35 cellular contexts compared by ENCODE assay signal in the genomic region with DNA sequence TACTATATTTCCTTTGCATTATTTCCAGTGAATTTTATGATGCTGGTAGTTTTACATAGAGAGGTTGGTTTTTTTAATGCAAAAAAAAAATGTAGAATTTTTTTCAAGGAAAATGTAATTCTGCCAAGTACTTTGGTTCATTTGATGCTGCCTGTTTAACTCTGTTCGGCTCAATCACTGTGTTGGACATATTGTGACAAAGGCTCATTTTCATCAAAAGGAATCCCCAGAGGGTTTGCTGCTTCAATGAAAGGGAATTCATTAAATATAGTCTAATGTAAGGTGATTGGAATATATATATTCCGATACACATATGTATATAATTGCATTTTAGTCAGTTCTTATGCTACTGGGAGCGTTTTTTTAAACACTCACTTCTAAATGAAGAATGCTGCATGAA.
"Had no signal": no experiment of that assay in that cellular context is flagged by ENCODE, and none has a peak within 500 bp of the region (broad histone marks: within the 10 kb centered on the region; RNA-seq: fewer than 3 reads in every experiment).

No MANE protein-coding gene starts in this region.

- H3K27ac ChIP-seq: ascending aorta, cardiac muscle cell, VCaP had no signal

- DNase-seq: activated B cell treated with CpG ODN at 0.5 μM for 24 hours; activated CD4-positive, alpha-beta memory T cell treated with anti-CD3 and anti-CD28 coated beads for 36 hours; activated CD4-positive, alpha-beta T cell treated with anti-CD3 and anti-CD28 coated beads for 4 hours; activated CD4-positive, alpha-beta T cell treated with anti-CD3 and anti-CD28 coated beads, Interleukin-2, amount 10 ng/mL, durations not matched to agents 24 days and 14 days; activated CD4-positive, alpha-beta T cell treated with anti-CD3 and anti-CD28 coated beads, Interleukin-2, amount 50 U/mL, for 1 hour; activated CD4-positive, alpha-beta T cell treated with anti-CD3 and anti-CD28 coated beads, Interleukin-2, amount 50 U/mL, for 4 hours; activated CD4-positive, CD25-positive, alpha-beta regulatory T cell treated with anti-CD3 and anti-CD28 coated beads, Interleukin-2, amount 50 U/mL, for 72 hours; activated CD8-positive, alpha-beta memory T cell treated with anti-CD3 and anti-CD28 coated beads, Interleukin-2, amount 50 U/mL, for 4 hours; activated CD8-positive, alpha-beta T cell treated with anti-CD3 and anti-CD28 coated beads for 36 hours; activated effector memory CD4-positive, alpha-beta T cell treated with Interleukin-2 at 50 U/mL for 16 hours; activated gamma-delta T cell; activated naive CD4-positive, alpha-beta T cell treated with anti-CD3 and anti-CD28 coated beads, Interleukin-2, amount 10 ng/mL, durations not matched to agents 7 days and 5 days; activated naive CD4-positive, alpha-beta T cell treated with Interleukin-2 at 50 U/mL for 16 hours; activated naive CD8-positive, alpha-beta T cell treated with anti-CD3 and anti-CD28 coated beads, Interleukin-2, amount 10 ng/mL, durations not matched to agents 7 days and 5 days; activated naive CD8-positive, alpha-beta T cell treated with anti-CD3 and anti-CD28 coated beads, Interleukin-2, amount 50 U/mL, for 24 hours; activated T-cell treated with anti-CD3 and anti-CD28 coated beads for 4 hours; activated T-cell treated with anti-CD3 and anti-CD28 coated beads, Interleukin-2, amount 50 U/mL, for 1 hour; activated T-cell treated with anti-CD3 and anti-CD28 coated beads, Interleukin-2, amount 50 U/mL, for 4 hours; activated T-cell treated with anti-CD3 and anti-CD28 coated beads, Interleukin-2, amount 50 U/mL, for 72 hours; amygdala; anterior cingulate cortex; caudate nucleus; cerebellar nuclear complex; T-helper 2 cell; T-helper 9 cell had no signal

- H3K9me3 Mint-ChIP-seq: activated B cell treated with CpG ODN at 0.5 μM for 24 hours; activated CD4-positive, alpha-beta memory T cell treated with anti-CD3 and anti-CD28 coated beads for 36 hours; activated CD4-positive, alpha-beta T cell treated with anti-CD3 and anti-CD28 coated beads, Interleukin-2, amount 10 ng/mL, durations not matched to agents 24 days and 14 days; activated CD8-positive, alpha-beta T cell treated with anti-CD3 and anti-CD28 coated beads for 36 hours; activated naive CD4-positive, alpha-beta T cell treated with anti-CD3 and anti-CD28 coated beads, Interleukin-2, amount 10 ng/mL, durations not matched to agents 7 days and 5 days; activated naive CD4-positive, alpha-beta T cell treated with anti-CD3 and anti-CD28 coated beads, Interleukin-2, amount 50 U/mL, for 24 hours; activated naive CD8-positive, alpha-beta T cell treated with anti-CD3 and anti-CD28 coated beads, Interleukin-2, amount 10 ng/mL, durations not matched to agents 7 days and 5 days; activated naive CD8-positive, alpha-beta T cell treated with anti-CD3 and anti-CD28 coated beads, Interleukin-2, amount 50 U/mL, for 24 hours; activated T-cell treated with anti-CD3 and anti-CD28 coated beads, Interleukin-2, amount 50 U/mL, for 4 hours; activated T-cell treated with anti-CD3 and anti-CD28 coated beads, Interleukin-2, amount 50 U/mL, for 72 hours; activated T-helper 2 cell treated with anti-CD3 and anti-CD28 coated beads, Interferon-gamma antibody, Interleukin-2, Interleukin-4, amounts not matched to agents 10 μg/mL and 5 μg/mL and 100 μg/mL, durations not matched to agents 14 hours and 24 hours and 36 hours; brain; central memory CD8-positive, alpha-beta T cell; T-helper 1 cell treated with Interleukin-12 subunit alpha and Interleukin-12 subunit beta and Interleukin-4 antibody, amounts not matched to agents 30 μg/mL and 1 μg/mL, for 36 hours; T-helper 2 cell treated with Interferon-gamma antibody and Interleukin-4, amounts not matched to agents 5 μg/mL and 100 μg/mL, for 36 hours had no signal

- H3K27ac Mint-ChIP-seq: activated B cell treated with CpG ODN at 0.5 μM for 24 hours; activated CD4-positive, alpha-beta memory T cell treated with anti-CD3 and anti-CD28 coated beads for 36 hours; activated CD4-positive, alpha-beta T cell treated with anti-CD3 and anti-CD28 coated beads, Interleukin-2, amount 10 ng/mL, durations not matched to agents 24 days and 14 days; activated CD8-positive, alpha-beta T cell treated with anti-CD3 and anti-CD28 coated beads for 36 hours; activated naive CD4-positive, alpha-beta T cell treated with anti-CD3 and anti-CD28 coated beads, Interleukin-2, amount 10 ng/mL, durations not matched to agents 7 days and 5 days; activated naive CD4-positive, alpha-beta T cell treated with anti-CD3 and anti-CD28 coated beads, Interleukin-2, amount 50 U/mL, for 24 hours; activated naive CD8-positive, alpha-beta T cell; activated naive CD8-positive, alpha-beta T cell treated with anti-CD3 and anti-CD28 coated beads, Interleukin-2, amount 10 ng/mL, durations not matched to agents 7 days and 5 days; activated naive CD8-positive, alpha-beta T cell treated with anti-CD3 and anti-CD28 coated beads, Interleukin-2, amount 50 U/mL, for 24 hours; activated T-cell treated with anti-CD3 and anti-CD28 coated beads, Interleukin-2, amount 50 U/mL, for 72 hours; activated T-helper 2 cell treated with anti-CD3 and anti-CD28 coated beads, Interferon-gamma antibody, Interleukin-2, Interleukin-4, amounts not matched to agents 10 μg/mL and 5 μg/mL and 100 μg/mL, durations not matched to agents 14 hours and 24 hours and 36 hours; brain; T-helper 1 cell treated with Interleukin-12 subunit alpha and Interleukin-12 subunit beta and Interleukin-4 antibody, amounts not matched to agents 30 μg/mL and 1 μg/mL, for 36 hours; T-helper 2 cell treated with Interferon-gamma antibody and Interleukin-4, amounts not matched to agents 5 μg/mL and 100 μg/mL, for 36 hours had no signal

- H3K27me3 ChIP-seq: ascending aorta, cardiac muscle cell had no signal

- H3K36me3 Mint-ChIP-seq: activated CD4-positive, alpha-beta memory T cell treated with anti-CD3 and anti-CD28 coated beads for 36 hours; activated naive CD4-positive, alpha-beta T cell treated with anti-CD3 and anti-CD28 coated beads, Interleukin-2, amount 10 ng/mL, durations not matched to agents 7 days and 5 days; activated naive CD4-positive, alpha-beta T cell treated with anti-CD3 and anti-CD28 coated beads, Interleukin-2, amount 50 U/mL, for 24 hours; activated naive CD8-positive, alpha-beta T cell; activated naive CD8-positive, alpha-beta T cell treated with anti-CD3 and anti-CD28 coated beads, Interleukin-2, amount 10 ng/mL, durations not matched to agents 7 days and 5 days; brain had no signal

- H3K4me1 Mint-ChIP-seq: activated B cell treated with CpG ODN at 0.5 μM for 24 hours; activated CD4-positive, alpha-beta T cell treated with anti-CD3 and anti-CD28 coated beads, Interleukin-2, amount 10 ng/mL, durations not matched to agents 24 days and 14 days; activated naive CD4-positive, alpha-beta T cell treated with anti-CD3 and anti-CD28 coated beads, Interleukin-2, amount 10 ng/mL, durations not matched to agents 7 days and 5 days; activated naive CD4-positive, alpha-beta T cell treated with anti-CD3 and anti-CD28 coated beads, Interleukin-2, amount 50 U/mL, for 24 hours; activated naive CD8-positive, alpha-beta T cell treated with anti-CD3 and anti-CD28 coated beads, Interleukin-2, amount 10 ng/mL, durations not matched to agents 7 days and 5 days; activated naive CD8-positive, alpha-beta T cell treated with anti-CD3 and anti-CD28 coated beads, Interleukin-2, amount 50 U/mL, for 24 hours; central memory CD8-positive, alpha-beta T cell had no signal

- H3K36me3 ChIP-seq: ascending aorta, cardiac muscle cell had no signal

- H3K4me3 Mint-ChIP-seq: activated B cell treated with CpG ODN at 0.5 μM for 24 hours; activated CD4-positive, alpha-beta memory T cell treated with anti-CD3 and anti-CD28 coated beads for 36 hours; activated CD4-positive, alpha-beta T cell treated with anti-CD3 and anti-CD28 coated beads, Interleukin-2, amount 10 ng/mL, durations not matched to agents 24 days and 14 days; activated CD8-positive, alpha-beta T cell treated with anti-CD3 and anti-CD28 coated beads for 36 hours; activated naive CD4-positive, alpha-beta T cell treated with anti-CD3 and anti-CD28 coated beads, Interleukin-2, amount 10 ng/mL, durations not matched to agents 7 days and 5 days; activated naive CD4-positive, alpha-beta T cell treated with anti-CD3 and anti-CD28 coated beads, Interleukin-2, amount 50 U/mL, for 24 hours; activated naive CD8-positive, alpha-beta T cell; activated naive CD8-positive, alpha-beta T cell treated with anti-CD3 and anti-CD28 coated beads, Interleukin-2, amount 10 ng/mL, durations not matched to agents 7 days and 5 days; activated naive CD8-positive, alpha-beta T cell treated with anti-CD3 and anti-CD28 coated beads, Interleukin-2, amount 50 U/mL, for 24 hours; activated T-cell treated with anti-CD3 and anti-CD28 coated beads, Interleukin-2, amount 50 U/mL, for 4 hours; activated T-cell treated with anti-CD3 and anti-CD28 coated beads, Interleukin-2, amount 50 U/mL, for 72 hours; brain; central memory CD8-positive, alpha-beta T cell; T-helper 1 cell treated with Interleukin-12 subunit alpha and Interleukin-12 subunit beta and Interleukin-4 antibody, amounts not matched to agents 30 μg/mL and 1 μg/mL, for 36 hours; T-helper 2 cell treated with Interferon-gamma antibody and Interleukin-4, amounts not matched to agents 5 μg/mL and 100 μg/mL, for 36 hours had no signal

- H3K9me3 ChIP-seq: ascending aorta had no signal

- H3K4me3 ChIP-seq: ascending aorta, cardiac muscle cell had no signal

- H3K27me3 Mint-ChIP-seq: activated B cell treated with CpG ODN at 0.5 μM for 24 hours; activated CD4-positive, alpha-beta memory T cell treated with anti-CD3 and anti-CD28 coated beads for 36 hours; activated CD4-positive, alpha-beta T cell treated with anti-CD3 and anti-CD28 coated beads, Interleukin-2, amount 10 ng/mL, durations not matched to agents 24 days and 14 days; activated CD8-positive, alpha-beta T cell treated with anti-CD3 and anti-CD28 coated beads for 36 hours; activated naive CD4-positive, alpha-beta T cell treated with anti-CD3 and anti-CD28 coated beads, Interleukin-2, amount 10 ng/mL, durations not matched to agents 7 days and 5 days; activated naive CD4-positive, alpha-beta T cell treated with anti-CD3 and anti-CD28 coated beads, Interleukin-2, amount 50 U/mL, for 24 hours; activated naive CD8-positive, alpha-beta T cell; activated naive CD8-positive, alpha-beta T cell treated with anti-CD3 and anti-CD28 coated beads, Interleukin-2, amount 10 ng/mL, durations not matched to agents 7 days and 5 days; activated naive CD8-positive, alpha-beta T cell treated with anti-CD3 and anti-CD28 coated beads, Interleukin-2, amount 50 U/mL, for 24 hours; brain; central memory CD8-positive, alpha-beta T cell had no signal
